Comparison of ENCODE assay signal across 15 cellular contexts in genomic region chr6:136767103-136767502, GRCh38. TPM values are rescaled to one million over a fixed set of nuclear protein-coding genes. Genes with fewer than 3 reads are reported as not detected.
DNase-seq lines count a peak whose midpoint lies in the region; ATAC-seq, FAIRE-seq and TF ChIP-seq lines count a peak whose summit lies in the region.
"Had no signal": no experiment of that assay in that cellular context is flagged by ENCODE, and none has a peak within 500 bp of the region (broad histone marks: within the 10 kb centered on the region; RNA-seq: fewer than 3 reads in every experiment).

No MANE protein-coding gene starts in this region.

- no peaks in the 10 kb centered on the region for H3K27me3 Mint-ChIP-seq in activated CD4-positive, alpha-beta T cell treated with anti-CD3 and anti-CD28 coated beads, Interleukin-2, amount 10 ng/mL, durations not matched to agents 24 days and 14 days
- H3K27me3 Mint-ChIP-seq in activated naive CD8-positive, alpha-beta T cell treated with anti-CD3 and anti-CD28 coated beads, Interleukin-2, amount 10 ng/mL, durations not matched to agents 7 days and 5 days: no peaks in the 10 kb centered on the region
- no peaks in the 10 kb centered on the region for H3K27me3 Mint-ChIP-seq in natural killer cell (ENCODE audit: low read depth in 2 of 2)

- H3K27ac Mint-ChIP-seq in activated CD4-positive, alpha-beta T cell treated with anti-CD3 and anti-CD28 coated beads, Interleukin-2, amount 10 ng/mL, durations not matched to agents 24 days and 14 days: no peak overlapping the region
- H3K27ac Mint-ChIP-seq in activated naive CD8-positive, alpha-beta T cell treated with anti-CD3 and anti-CD28 coated beads, Interleukin-2, amount 10 ng/mL, durations not matched to agents 7 days and 5 days: no peak overlapping the region
- H3K27ac Mint-ChIP-seq in natural killer cell: peak overlapping the region; percentile 14 to 58
- H3K27ac Mint-ChIP-seq: WTC11 had no signal

- TF ChIP-seq POLR2A in GM12891 (IDR thresholded peaks at IDR 0.05; ENCODE audit: low read depth, low read length) (no peak), sigmoid colon (IDR thresholded peaks at IDR 0.05) (no peak)

- no peaks in the 10 kb centered on the region for H3K9me3 Mint-ChIP-seq in activated CD4-positive, alpha-beta T cell treated with anti-CD3 and anti-CD28 coated beads, Interleukin-2, amount 10 ng/mL, durations not matched to agents 24 days and 14 days
- peaks cover 3% of the 10 kb centered on the region for H3K9me3 Mint-ChIP-seq in activated naive CD8-positive, alpha-beta T cell treated with anti-CD3 and anti-CD28 coated beads, Interleukin-2, amount 10 ng/mL, durations not matched to agents 7 days and 5 days
- no peaks in the 10 kb centered on the region for H3K9me3 Mint-ChIP-seq in natural killer cell
- H3K9me3 Mint-ChIP-seq: WTC11 had no signal

- no peaks in the 10 kb centered on the region for H3K27me3 ChIP-seq in sigmoid colon

- TF ChIP-seq EP300 in sigmoid colon (IDR thresholded peaks at IDR 0.05): no peak

- H3K4me1 Mint-ChIP-seq in activated CD4-positive, alpha-beta T cell treated with anti-CD3 and anti-CD28 coated beads, Interleukin-2, amount 10 ng/mL, durations not matched to agents 24 days and 14 days: peaks cover 57% of the 10 kb centered on the region
- peaks cover 50% of the 10 kb centered on the region for H3K4me1 Mint-ChIP-seq in activated naive CD8-positive, alpha-beta T cell treated with anti-CD3 and anti-CD28 coated beads, Interleukin-2, amount 10 ng/mL, durations not matched to agents 7 days and 5 days
- H3K4me1 Mint-ChIP-seq in natural killer cell: peaks cover 69 to 74% of the 10 kb centered on the region in 2 donors

- POLR2A ChIA-PET in activated naive CD8-positive, alpha-beta T cell treated with anti-CD3 and anti-CD28 coated beads, Interleukin-2, amount 10 ng/mL, durations not matched to agents 7 days and 5 days (lab: Charles Lee): no interaction called here

- no peak overlapping the region for H3K4me3 ChIP-seq in sigmoid colon
- H3K4me3 ChIP-seq: A549 had no signal

- H3K4me3 Mint-ChIP-seq in activated CD4-positive, alpha-beta T cell treated with anti-CD3 and anti-CD28 coated beads, Interleukin-2, amount 10 ng/mL, durations not matched to agents 24 days and 14 days: peak overlapping the region; percentile 29
- peak overlapping the region; percentile 2 for H3K4me3 Mint-ChIP-seq in activated naive CD8-positive, alpha-beta T cell treated with anti-CD3 and anti-CD28 coated beads, Interleukin-2, amount 10 ng/mL, durations not matched to agents 7 days and 5 days
- H3K4me3 Mint-ChIP-seq in natural killer cell: peak overlapping the region; percentile 4
- H3K4me3 Mint-ChIP-seq: WTC11 had no signal

- peaks cover 0 to 17% (median 9%) of the 10 kb centered on the region in 4 donors for H3K4me1 ChIP-seq in sigmoid colon

- H3K27ac ChIP-seq in sigmoid colon: no peak overlapping the region
- H3K27ac ChIP-seq: A549 had no signal

- intact Hi-C loops in activated CD4-positive, alpha-beta T cell treated with anti-CD3 and anti-CD28 coated beads, Interleukin-2, amount 10 ng/mL, durations not matched to agents 24 days and 14 days (cut with micrococcal nuclease): no loop called here
- intact Hi-C loops in natural killer cell (cut with micrococcal nuclease) (no loop called here), posterior vena cava (cut with DNase I) (no loop called here), sigmoid colon (cut with DNase I) (no loop called here)

- 55 to 65% methylated on average over 2 of the region's 2 CpGs for WGBS in sigmoid colon, 2 donors

- FAIRE-seq in GM12891 (lab: Jason Lieb, UNC): peak; percentile 67
- FAIRE-seq: A549 had no signal

- no peaks in the 10 kb centered on the region for H3K36me3 ChIP-seq in sigmoid colon

- no peak for ATAC-seq in activated naive CD8-positive, alpha-beta T cell treated with anti-CD3 and anti-CD28 coated beads, Interleukin-2, amount 10 ng/mL, durations not matched to agents 7 days and 5 days (ENCODE audit: low read depth)
- ATAC-seq in natural killer cell: no peak
- ATAC-seq: A549, Panc1, WTC11 had no signal

- no peak for TF ChIP-seq CTCF in natural killer cell (IDR thresholded peaks at IDR 0.05)
- TF ChIP-seq CTCF in sigmoid colon (IDR thresholded peaks at IDR 0.05): no peak

- peaks cover 6% of the 10 kb centered on the region for H3K36me3 Mint-ChIP-seq in activated CD4-positive, alpha-beta T cell treated with anti-CD3 and anti-CD28 coated beads, Interleukin-2, amount 10 ng/mL, durations not matched to agents 24 days and 14 days (ENCODE audit: low read depth)
- peaks cover 12% of the 10 kb centered on the region for H3K36me3 Mint-ChIP-seq in activated naive CD8-positive, alpha-beta T cell treated with anti-CD3 and anti-CD28 coated beads, Interleukin-2, amount 10 ng/mL, durations not matched to agents 7 days and 5 days
- no peaks in the 10 kb centered on the region for H3K36me3 Mint-ChIP-seq in natural killer cell
- H3K36me3 Mint-ChIP-seq: WTC11 had no signal

- no peak for DNase-seq in activated CD4-positive, alpha-beta T cell treated with anti-CD3 and anti-CD28 coated beads, Interleukin-2, amount 10 ng/mL, durations not matched to agents 24 days and 14 days
- DNase-seq in activated CD4-positive, alpha-beta T cell treated with anti-CD3 and anti-CD28 coated beads for 4 hours: no peak
- DNase-seq in GM12891 (ENCODE audit: insufficient read length, low spot score) (no peak), natural killer cell (no peak), posterior vena cava (ENCODE audit: low spot score) (no peak), sigmoid colon (no peak), GM19238 (ENCODE audit: insufficient read length, low spot score) (no peak)
- DNase-seq in activated naive CD8-positive, alpha-beta T cell treated with anti-CD3 and anti-CD28 coated beads, Interleukin-2, amount 10 ng/mL, durations not matched to agents 7 days and 5 days: no peak
- DNase-seq: HCEC 1CT; NCI-H2029; nucleus accumbens; stimulated activated CD4-positive, alpha-beta T cell treated with anti-CD3 and anti-CD28 coated beads, Interleukin-4, amount 100 ng/mL, for 4 hours had no signal

- no peaks in the 10 kb centered on the region for H3K9me3 ChIP-seq in sigmoid colon
- H3K9me3 ChIP-seq: A549 had no signal

TF ChIP-seq in GM12891, 5 proteins besides CTCF, POLR2A, EP300 and RAD21:
- TF ChIP-seq PAX5 (IDR thresholded peaks at IDR 0.05; ENCODE audit: insufficient read depth, low read length, severe bottlenecking): no peak
- no peak for TF ChIP-seq POU2F2 (IDR thresholded peaks at IDR 0.05; ENCODE audit: low read depth, low read length)

RNA-seq across cellular contexts. Expression of gene MAP3K5, which starts 25.2 kb away (rescaled TPM):
- total RNA-seq in activated CD4-positive, alpha-beta T cell treated with anti-CD3 and anti-CD28 coated beads, Interleukin-2, amount 10 ng/mL, durations not matched to agents 24 days and 14 days: 8.7 and 8.8 TPM in 2 replicates
- 15.0 TPM for polyA plus RNA-seq in GM12891 (2012; ENCODE audit: low read depth, missing spikeins)
- total RNA-seq in activated naive CD8-positive, alpha-beta T cell treated with anti-CD3 and anti-CD28 coated beads, Interleukin-2, amount 10 ng/mL, durations not matched to agents 7 days and 5 days: 10 to 100 TPM; 18.3 to 19.8 TPM
- total RNA-seq in natural killer cell: 10 to 100 TPM; 19.7 to 36.7 (median 35.4) TPM
- 10 to 100 TPM; 15.0 to 16.4 TPM for total RNA-seq in posterior vena cava
- total RNA-seq in sigmoid colon: 10 to 100 TPM in 2 of 4 donors, 1 to 10 TPM in 2; 8.9 to 17.8 (median 10.3) TPM
- polyA plus RNA-seq in sigmoid colon: 10 to 100 TPM in 1 of 3 donors, 1 to 10 TPM in 2; 7.4 to 11.4 (median 8.6) TPM

RNA-seq across cellular contexts. Expression of gene PEX7, which starts 55.3 kb away (rescaled TPM):
- 4.3 and 5.4 TPM in 2 replicates for total RNA-seq in activated CD4-positive, alpha-beta T cell treated with anti-CD3 and anti-CD28 coated beads, Interleukin-2, amount 10 ng/mL, durations not matched to agents 24 days and 14 days
- 6.8 TPM for polyA plus RNA-seq in GM12891 (2012; ENCODE audit: low read depth, missing spikeins)
- 1 to 10 TPM; 3.0 to 3.7 TPM for total RNA-seq in activated naive CD8-positive, alpha-beta T cell treated with anti-CD3 and anti-CD28 coated beads, Interleukin-2, amount 10 ng/mL, durations not matched to agents 7 days and 5 days
- total RNA-seq in natural killer cell (1 to 10 TPM; 2.4 to 3.6 (median 2.5) TPM), posterior vena cava (1 to 10 TPM; 4.4 to 4.7 TPM), sigmoid colon (1 to 10 TPM; 2.9 to 7.1 (median 5.5) TPM)
- polyA plus RNA-seq in sigmoid colon: 10 to 100 TPM in 2 of 3 donors, 1 to 10 TPM in 1; 6.9 to 15.0 (median 12.9) TPM

Comparison
In these comparisons a context has a peak if more than half of its experiments do, and no peak if none do; other contexts are left out.
1. H3K27ac Mint-ChIP-seq: peak in natural killer cell (2 of 2); none in activated CD4-positive, alpha-beta T cell treated with anti-CD3 and anti-CD28 coated beads, Interleukin-2, amount 10 ng/mL, durations not matched to agents 24 days and 14 days (single experiment) and activated naive CD8-positive, alpha-beta T cell treated with anti-CD3 and anti-CD28 coated beads, Interleukin-2, amount 10 ng/mL, durations not matched to agents 7 days and 5 days (single experiment).
2. Peak in every context shown above with its lines, with median percentiles within 50 percentile points of each other: H3K4me3 Mint-ChIP-seq.